8 cellular contexts compared by ENCODE assay signal in the genomic region with DNA sequence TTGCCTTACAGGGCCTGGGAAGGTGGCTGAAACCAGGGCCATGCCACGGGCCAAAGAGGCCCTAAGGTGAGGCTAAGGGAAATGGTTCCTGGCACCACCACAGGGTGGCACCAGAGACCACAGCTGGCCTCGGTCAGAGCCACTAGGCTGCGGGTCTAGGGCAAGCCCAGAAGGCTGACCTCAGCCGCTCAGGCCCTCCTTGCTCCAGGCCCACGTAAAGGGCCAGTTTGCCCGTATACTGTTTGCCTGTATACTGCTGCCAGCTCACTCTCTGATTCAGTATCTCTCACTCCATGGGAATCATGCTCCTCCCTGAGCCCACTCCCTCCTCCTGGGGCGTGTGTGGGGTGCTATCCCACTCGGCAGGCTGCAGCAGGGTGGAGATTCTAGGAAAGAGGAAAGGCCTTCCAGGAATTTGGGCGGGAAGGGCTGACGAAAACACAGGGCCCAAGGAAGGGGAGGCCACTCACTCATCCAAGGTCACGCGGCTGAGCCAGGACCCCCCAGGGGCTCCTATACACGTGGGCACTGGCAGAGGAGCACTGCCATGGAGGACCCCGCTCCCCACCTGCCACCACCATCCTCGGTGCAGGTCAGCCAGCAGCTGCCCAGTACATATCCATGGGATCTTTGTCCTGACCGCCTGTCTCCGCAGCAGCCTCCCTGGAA.
DNase-seq lines count a peak whose midpoint lies in the region; ATAC-seq and TF ChIP-seq lines count a peak whose summit lies in the region.

No MANE protein-coding gene starts in this region.

- H3K79me2 ChIP-seq in DND-41 (ENCODE audit: insufficient read depth, low read length): no peaks in the 10 kb centered on the region
- H3K79me2 ChIP-seq in KMS-11 (ENCODE audit: insufficient read depth, low read depth): no peaks in the 10 kb centered on the region

- ATAC-seq in DND-41 (ENCODE audit: insufficient read depth, low read depth) (peak; percentile 83), GM21526 (IDR thresholded peaks at IDR 0.05; ENCODE audit: low FRiP score, unreplicated experiment) (peak; percentile 68), right cardiac atrium (peak; percentile 92 to 95)

- in situ Hi-C loops in astrocyte of the cerebellum (cut with HindIII; ENCODE audit: low sequenced_read_pairs): loop anchor here (10.0 kb wide), 1 partner anchor 62 kb away; no protein-coding TSS in a partner anchor

- H2AFZ ChIP-seq in DND-41 (ENCODE audit: low read depth, low read length): no peak overlapping the region
- no peak overlapping the region for H2AFZ ChIP-seq in KMS-11 (ENCODE audit: low read depth)

- no peaks in the 10 kb centered on the region for H3K4me1 ChIP-seq in DND-41 (ENCODE audit: insufficient read depth, low read length)
- peaks cover under 1% of the 10 kb centered on the region for H3K4me1 ChIP-seq in KMS-11 (ENCODE audit: low read depth, poor library complexity, severe bottlenecking)
- H3K4me1 ChIP-seq in right cardiac atrium (ENCODE audit: control insufficient read depth, insufficient read depth, low read length): no peaks in the 10 kb centered on the region

- no peak overlapping the region for H3K4me3 ChIP-seq in DND-41 (ENCODE audit: low read depth in 1 of 2, low read length in 2 of 2)
- no peak overlapping the region for H3K4me3 ChIP-seq in KMS-11 (IDR thresholded peaks at IDR 0.05; ENCODE audit: insufficient read depth, low read depth, low read length)
- H3K4me3 ChIP-seq in astrocyte of the cerebellum (ENCODE audit: low read depth, low read length): no peak overlapping the region
- H3K4me3 ChIP-seq in right cardiac atrium (ENCODE audit: low read length): no peak overlapping the region

- no peaks in the 10 kb centered on the region for H3K27me3 Mint-ChIP-seq in T-helper 2 cell treated with Interferon-gamma antibody and Interleukin-4, amounts not matched to agents 5 μg/mL and 100 μg/mL, for 36 hours (ENCODE audit: low read depth)

- intact Hi-C loops in right cardiac atrium (cut with DNase I): loop anchor here (2.0 to 10.0 kb wide), 5 partner anchors 61 to 448 kb away; partner anchors contain the start of gene NECTIN1 (in 2 of the 4)

- H3K36me3 ChIP-seq in DND-41 (ENCODE audit: insufficient read depth, low read length) (no peaks in the 10 kb centered on the region), KMS-11 (ENCODE audit: insufficient read depth) (no peaks in the 10 kb centered on the region)

- H3K4me1 Mint-ChIP-seq in T-helper 2 cell treated with Interferon-gamma antibody and Interleukin-4, amounts not matched to agents 5 μg/mL and 100 μg/mL, for 36 hours (ENCODE audit: low read depth): no peaks in the 10 kb centered on the region

- H3K9ac ChIP-seq in DND-41 (ENCODE audit: low read depth, low read length) (no peak overlapping the region), KMS-11 (no peak overlapping the region)

- 37% methylated on average over 17 of the region's 17 CpGs for WGBS in right cardiac atrium

- no peaks in the 10 kb centered on the region for H3K36me3 Mint-ChIP-seq in T-helper 2 cell treated with Interferon-gamma antibody and Interleukin-4, amounts not matched to agents 5 μg/mL and 100 μg/mL, for 36 hours (ENCODE audit: low read depth)

- H3K27ac Mint-ChIP-seq in T-helper 2 cell treated with Interferon-gamma antibody and Interleukin-4, amounts not matched to agents 5 μg/mL and 100 μg/mL, for 36 hours: no peak overlapping the region

- peak; percentile 80 for TF ChIP-seq CTCF in DND-41 (IDR thresholded peaks at IDR 0.05; ENCODE audit: borderline replicate concordance, extremely low read depth, low read length, poor library complexity, severe bottlenecking)
- peak; percentile 76 for TF ChIP-seq CTCF in KMS-11 (conservative IDR thresholded peaks at IDR 0.05; ENCODE audit: low read depth, low read length)
- peak; percentile 90 for TF ChIP-seq CTCF in astrocyte of the cerebellum (IDR thresholded peaks at IDR 0.05; ENCODE audit: low read depth, low read length, missing control alignments)

- DNase-seq in DND-41: peak; percentile 35
- peak; percentile 38 for DNase-seq in T-helper 2 cell treated with Interferon-gamma antibody and Interleukin-4, amounts not matched to agents 5 μg/mL and 100 μg/mL, for 36 hours (ENCODE audit: low spot score)
- no peak for DNase-seq in astrocyte of the cerebellum (ENCODE audit: low read depth)
- DNase-seq in right cardiac atrium: peak; percentile 76 to 93 (median 92)
- DNase-seq in renal cortical epithelial cell (ENCODE audit: low read depth): peak; percentile 26
- no peak for DNase-seq in SIG-M5 (lab: John Stamatoyannopoulos, UW)

- no peaks in the 10 kb centered on the region for H3K9me3 ChIP-seq in DND-41 (ENCODE audit: insufficient read depth, low read length, severe bottlenecking)
- no peaks in the 10 kb centered on the region for H3K9me3 ChIP-seq in right cardiac atrium (ENCODE audit: control insufficient read depth, low read length)

- H3K4me2 ChIP-seq in DND-41 (ENCODE audit: insufficient read depth, low read length): no peak overlapping the region
- H3K4me2 ChIP-seq in KMS-11: no peak overlapping the region

- no peak overlapping the region for H3K4me3 Mint-ChIP-seq in T-helper 2 cell treated with Interferon-gamma antibody and Interleukin-4, amounts not matched to agents 5 μg/mL and 100 μg/mL, for 36 hours

- H3K27me3 ChIP-seq in DND-41 (ENCODE audit: insufficient read depth, low read length, poor library complexity) (no peaks in the 10 kb centered on the region), KMS-11 (ENCODE audit: insufficient read depth, low read depth) (no peaks in the 10 kb centered on the region), right cardiac atrium (ENCODE audit: control insufficient read depth, insufficient read depth) (no peaks in the 10 kb centered on the region)

- no peak overlapping the region for H3K27ac ChIP-seq in DND-41 (ENCODE audit: low read length)
- no peak overlapping the region for H3K27ac ChIP-seq in KMS-11
- no peak overlapping the region for H3K27ac ChIP-seq in right cardiac atrium (ENCODE audit: low read length)

- H3K9me3 Mint-ChIP-seq in T-helper 2 cell treated with Interferon-gamma antibody and Interleukin-4, amounts not matched to agents 5 μg/mL and 100 μg/mL, for 36 hours: no peaks in the 10 kb centered on the region

- peaks cover 10% of the 10 kb centered on the region for H4K20me1 ChIP-seq in DND-41 (ENCODE audit: insufficient read depth, low read length)
- H4K20me1 ChIP-seq in KMS-11 (ENCODE audit: insufficient read depth): no peaks in the 10 kb centered on the region

Comparison
In these comparisons a context has a peak if more than half of its experiments do, and no peak if none do; other contexts are left out.
1. DNase-seq: peak in DND-41 (single experiment), T-helper 2 cell treated with Interferon-gamma antibody and Interleukin-4, amounts not matched to agents 5 μg/mL and 100 μg/mL, for 36 hours (single experiment), right cardiac atrium (3 of 3) and renal cortical epithelial cell (single experiment); none in astrocyte of the cerebellum (single experiment) and SIG-M5 (single experiment).
2. Peak in every context shown above with its lines, with median percentiles within 50 percentile points of each other: ATAC-seq and CTCF ChIP-seq.